ENCODE assay signal across 1 cellular context in genomic region chr13:45178349-45179142, GRCh38.
TF ChIP-seq lines count a peak whose summit lies in the region.

No MANE protein-coding gene starts in this region.

TF ChIP-seq in SK-N-SH, 30 proteins besides CTCF, POLR2A, EP300 and RAD21 (continued from another document):
- TF ChIP-seq PBX3 (IDR thresholded peaks at IDR 0.05) (0 out of 2 replicates have a peak, but pooled peaks have one; percentile 31), RXRA (IDR thresholded peaks at IDR 0.05; ENCODE audit: borderline replicate concordance, low read depth) (no peak), MAX (IDR thresholded peaks at IDR 0.05; ENCODE audit: low read depth) (no peak), SMC3 (IDR thresholded peaks at IDR 0.05; ENCODE audit: low read depth, low read length) (no peak), TCF12 (IDR thresholded peaks at IDR 0.05) (peak; percentile 54), USF1 (IDR thresholded peaks at IDR 0.05; ENCODE audit: borderline replicate concordance, low read depth) (peak; percentile 5; the same call in 1 of the 2 replicates), NFIC (IDR thresholded peaks at IDR 0.05; ENCODE audit: borderline replicate concordance) (peak; percentile 26; the same call in 1 of the 2 replicates), IRF3 (IDR thresholded peaks at IDR 0.05; ENCODE audit: low read depth, low read length) (no peak), RFX5 (IDR thresholded peaks at IDR 0.05; ENCODE audit: low read length) (no peak), FOXJ3 (CRISPR knock-in tag; IDR thresholded peaks at IDR 0.05) (no peak), JUND (IDR thresholded peaks at IDR 0.05) (peak; percentile 58), FOSL2 (IDR thresholded peaks at IDR 0.05; ENCODE audit: borderline replicate concordance, low read depth) (peak; percentile 50; the same call in 1 of the 2 replicates), GATA2 (CRISPR knock-in tag; IDR thresholded peaks at IDR 0.05) (no peak), SIN3A (IDR thresholded peaks at IDR 0.05; ENCODE audit: borderline replicate concordance, low read depth, low read length) (no peak)
